Comparison of ENCODE assay signal across 8 cellular contexts in genomic region chr12:109111775-109112491, GRCh38. TPM values are rescaled to one million over a fixed set of nuclear protein-coding genes. Genes with fewer than 3 reads are reported as not detected.
DNase-seq lines count a peak whose midpoint lies in the region; ATAC-seq, FAIRE-seq and TF ChIP-seq lines count a peak whose summit lies in the region.

No MANE protein-coding gene starts in this region.

- H3K4me1 Mint-ChIP-seq in astrocyte (ENCODE audit: low read depth, unreplicated experiment) = peaks cover 13% of the 10 kb centered on the region

- H3K27me3 ChIP-seq in SU-DHL-6 (ENCODE audit: low read length) (no peaks in the 10 kb centered on the region), astrocyte (ENCODE audit: insufficient read depth, low read length) (no peaks in the 10 kb centered on the region), trophoblast cell (ENCODE audit: insufficient read depth, low read length) (no peaks in the 10 kb centered on the region), aorta (ENCODE audit: control insufficient read depth in 1 of 2, insufficient read depth in 2 of 2, low read length in 1 of 2) (no peaks in the 10 kb centered on the region)

- no peak overlapping the region for H4K8ac ChIP-seq in trophoblast cell (ENCODE audit: low read depth, low read length)

- no peak overlapping the region for H2AK5ac ChIP-seq in trophoblast cell (ENCODE audit: low read length)

- FAIRE-seq in astrocyte (lab: Jason Lieb, UNC) = no peak

- H4K91ac ChIP-seq in trophoblast cell (ENCODE audit: low read depth, low read length) = no peak overlapping the region

- H3K27me3 Mint-ChIP-seq in astrocyte (ENCODE audit: low read depth, unreplicated experiment) = no peaks in the 10 kb centered on the region

- H2BK120ac ChIP-seq in trophoblast cell (ENCODE audit: insufficient read depth, low read length, poor library complexity) = no peak overlapping the region

- H3K23ac ChIP-seq in trophoblast cell (ENCODE audit: low read length) = no peak overlapping the region

- H4K20me1 ChIP-seq in SU-DHL-6 (ENCODE audit: low read depth, low read length) (no peaks in the 10 kb centered on the region), astrocyte (ENCODE audit: insufficient read depth, low read length) (no peaks in the 10 kb centered on the region)

- H3K79me2 ChIP-seq in SU-DHL-6 (ENCODE audit: insufficient read depth, low read length) = no peaks in the 10 kb centered on the region
- no peaks in the 10 kb centered on the region for H3K79me2 ChIP-seq in astrocyte (ENCODE audit: insufficient read depth, low read length)
- H3K79me2 ChIP-seq in trophoblast cell (ENCODE audit: control insufficient read depth, insufficient read depth, low read length, poor library complexity) = no peaks in the 10 kb centered on the region

- H3K4me3 ChIP-seq in AG04449 (ENCODE audit: low read depth, low read length) = peak overlapping the region; percentile 69
- no peak overlapping the region for H3K4me3 ChIP-seq in SU-DHL-6 (ENCODE audit: insufficient read depth, low read length, poor library complexity, severe bottlenecking)
- H3K4me3 ChIP-seq in astrocyte (ENCODE audit: insufficient read depth, low read depth, low read length) = peak overlapping the region; percentile 68
- no peak overlapping the region for H3K4me3 ChIP-seq in trophoblast cell (ENCODE audit: low read depth, low read length)
- H3K4me3 ChIP-seq in aorta (ENCODE audit: low read length in 2 of 2) = peak overlapping the region; percentile 23 to 30

- 0 out of 2 replicates have a peak, but pooled peaks cover 3% of the 10 kb centered on the region for H3F3A ChIP-seq in SU-DHL-6 (ENCODE audit: insufficient read depth)

- peak overlapping the region; percentile 38 for H3K27ac ChIP-seq in SU-DHL-6 (ENCODE audit: low read depth, low read length)
- H3K27ac ChIP-seq in astrocyte (ENCODE audit: low read depth, low read length) = peak overlapping the region; percentile 78
- no peak overlapping the region for H3K27ac ChIP-seq in trophoblast cell (ENCODE audit: low read depth, low read length)
- peak overlapping the region in 1 of 2 donors; percentile 25 for H3K27ac ChIP-seq in aorta (ENCODE audit: low read depth in 1 of 2, low read length in 2 of 2)

- H3K4ac ChIP-seq in trophoblast cell (ENCODE audit: low read depth, low read length) = no peak overlapping the region

- H3K36me3 Mint-ChIP-seq in astrocyte (ENCODE audit: low read depth, unreplicated experiment) = peaks cover 3% of the 10 kb centered on the region

- TF ChIP-seq CTCF in AG04449 (IDR thresholded peaks at IDR 0.05; ENCODE audit: insufficient read depth, low read length, missing control alignments) (peak; percentile 66), SU-DHL-6 (IDR thresholded peaks at IDR 0.05; ENCODE audit: insufficient read depth, low read length, poor library complexity, severe bottlenecking) (peak; percentile 89), astrocyte (IDR thresholded peaks at IDR 0.05; ENCODE audit: insufficient read depth, low read depth, low read length) (peak; percentile 74)

- H4K12ac ChIP-seq in trophoblast cell (ENCODE audit: low read depth, low read length) = no peak overlapping the region

- H3K18ac ChIP-seq in trophoblast cell (ENCODE audit: low read length) = no peak overlapping the region

- DNase-seq in AG04449 (ENCODE audit: low read depth, low spot score) = no peak
- peak; percentile 27 for DNase-seq in GM19238 (ENCODE audit: insufficient read length, low spot score)
- peak; percentile 24 for DNase-seq in astrocyte (ENCODE audit: low read depth)
- DNase-seq in left cardiac atrium = peak; percentile 74
- DNase-seq in trophoblast cell = peak; percentile 41 to 73
- peak; percentile 80 to 89 for DNase-seq in aorta
- no peak for DNase-seq in NCI-H187 treated with DMSO at 0.1 percent for 48 hours (lab: John Stamatoyannopoulos, UW)

- no peak overlapping the region for H3K27ac Mint-ChIP-seq in astrocyte (ENCODE audit: unreplicated experiment)

- H3K4me1 ChIP-seq in astrocyte (ENCODE audit: insufficient read depth, low read length) = peaks cover 9% of the 10 kb centered on the region
- peaks cover 13 to 14% of the 10 kb centered on the region in 2 experiments for H3K4me1 ChIP-seq in trophoblast cell (ENCODE audit: control insufficient read depth in 1 of 2, insufficient read depth in 2 of 2, low read length in 2 of 2)
- H3K4me1 ChIP-seq in aorta (ENCODE audit: control insufficient read depth in 1 of 2, insufficient read depth in 2 of 2, low read length in 2 of 2) = no peaks in the 10 kb centered on the region

- H3K36me3 ChIP-seq in SU-DHL-6 (ENCODE audit: low read length) (no peaks in the 10 kb centered on the region), astrocyte (ENCODE audit: insufficient read depth, low read length) (peaks cover 11% of the 10 kb centered on the region), trophoblast cell (ENCODE audit: control insufficient read depth in 1 of 2, insufficient read depth in 2 of 2, low read length in 2 of 2) (peaks cover 6 to 16% of the 10 kb centered on the region in 2 experiments), aorta (ENCODE audit: control insufficient read depth in 1 of 2, insufficient read depth in 2 of 2, low read length in 1 of 2) (peaks cover 0 to 3% of the 10 kb centered on the region in 2 donors)

- H3K14ac ChIP-seq in trophoblast cell (ENCODE audit: low read length) = no peak overlapping the region

- no peaks in the 10 kb centered on the region for H3K9me2 ChIP-seq in SU-DHL-6 (replicated peaks; ENCODE audit: insufficient read depth, low read length)

- H3K9me3 ChIP-seq in SU-DHL-6 (ENCODE audit: insufficient read depth, low read length) (no peaks in the 10 kb centered on the region), astrocyte (ENCODE audit: insufficient read depth, low read depth, low read length) (no peaks in the 10 kb centered on the region), trophoblast cell (ENCODE audit: insufficient read depth, low read depth, low read length) (no peaks in the 10 kb centered on the region), aorta (ENCODE audit: control insufficient read depth, low read length) (no peaks in the 10 kb centered on the region)

- peak overlapping the region; percentile 54 for H3K4me3 Mint-ChIP-seq in astrocyte (ENCODE audit: unreplicated experiment)

- intact Hi-C loops in left cardiac atrium (cut with DNase I) = loop anchor here in 1 of 2 donors (10.0 kb wide), 1 partner anchor 53 kb away; no protein-coding TSS in a partner anchor
- intact Hi-C loops in aorta (cut with DNase I) = loop anchor here (5.0 to 10.0 kb wide), 3 partner anchors 35 to 273 kb away; no protein-coding TSS in a partner anchor

- no peak overlapping the region for H2BK5ac ChIP-seq in trophoblast cell (ENCODE audit: low read depth, low read length, poor library complexity)

- no peaks in the 10 kb centered on the region for H3K9me3 Mint-ChIP-seq in astrocyte (ENCODE audit: unreplicated experiment)

- H3K79me1 ChIP-seq in trophoblast cell (ENCODE audit: low read length) = no peaks in the 10 kb centered on the region

- WGBS in trophoblast cell (ENCODE audit: extremely low coverage, insufficient coverage, insufficient read length) = no CpG with 5 or more reads among the region's 8 CpGs
- 25 to 26% methylated on average over 8 of the region's 8 CpGs for WGBS in aorta, 2 donors

- peak overlapping the region; percentile 45 for H3K4me2 ChIP-seq in SU-DHL-6 (ENCODE audit: low read depth, low read length, poor library complexity, severe bottlenecking)
- H3K4me2 ChIP-seq in astrocyte (ENCODE audit: low read length) = peak overlapping the region; percentile 94
- H3K4me2 ChIP-seq in trophoblast cell (ENCODE audit: low read length) = no peak overlapping the region

- CTCF ChIA-PET in AG04449 (lab: Yijun Ruan, JAX) = interaction anchor here (0.6 to 5.3 kb wide), 45 partner anchors 9 to 666 kb away, joined by 3 to 81 read pairs (median 4); partner anchors contain the start of gene ALKBH2

- POLR2A ChIA-PET in AG04449 (lab: Yijun Ruan, JAX) = interaction anchor here (1.1 kb wide), 1 partner anchor 14 kb away, joined by 3 read pairs; no protein-coding TSS in a partner anchor

- ATAC-seq in left cardiac atrium (peak; percentile 29 to 60), aorta (ENCODE audit: low FRiP score) (peak; percentile 87)

- H2BK12ac ChIP-seq in trophoblast cell (ENCODE audit: low read length) = no peak overlapping the region

- H2AFZ ChIP-seq in SU-DHL-6 (ENCODE audit: low read depth, low read length, severe bottlenecking) (peak overlapping the region; percentile 40), astrocyte (ENCODE audit: low read depth, low read length) (peak overlapping the region; percentile 95), trophoblast cell (ENCODE audit: insufficient read depth, low read length, poor library complexity) (no peak overlapping the region)

- H3K9ac ChIP-seq in SU-DHL-6 (ENCODE audit: low read length) (peak overlapping the region; percentile 8; the same call in 1 of the 2 replicates), astrocyte (ENCODE audit: low read length) (peak overlapping the region; percentile 84), trophoblast cell (ENCODE audit: low read length) (no peak overlapping the region)

RNA-seq across cellular contexts. Expression of gene ACACB, which starts 4.5 kb away (rescaled TPM):
- total RNA-seq in astrocyte (1.7 and 3.9 TPM in 2 replicates), left cardiac atrium (100 to 1,000 TPM; 165 to 172 TPM), aorta (10 to 100 TPM; 46.8 to 70.3 TPM)
- 0.71 and 1.7 TPM in 2 replicates for polyA plus RNA-seq in trophoblast cell (2013)
- polyA plus RNA-seq in aorta = 10 to 100 TPM in 1 of 2 donors, 1 to 10 TPM in 1; 8.4 to 13.4 TPM

RNA-seq across cellular contexts. Expression of gene UNG, which starts 14.5 kb away (rescaled TPM):
- total RNA-seq in astrocyte (20.5 and 21.9 TPM in 2 replicates), left cardiac atrium (10 to 100 TPM; 13.9 to 16.6 TPM), aorta (10 to 100 TPM in 1 of 2 donors, 1 to 10 TPM in 1; 9.1 to 17.6 TPM)
- polyA plus RNA-seq in trophoblast cell (2013) = 20.2 and 21.3 TPM in 2 replicates
- polyA plus RNA-seq in aorta = 1 to 10 TPM; 7.4 to 8.5 TPM

RNA-seq across cellular contexts. Expression of gene ALKBH2, which starts 18.7 kb away (rescaled TPM):
- total RNA-seq in astrocyte (5.1 and 6.0 TPM in 2 replicates), left cardiac atrium (10 to 100 TPM in 1 of 2 donors, 1 to 10 TPM in 1; 8.5 to 12.0 TPM), aorta (10 to 100 TPM; 11.0 to 12.6 TPM)
- 6.7 and 6.9 TPM in 2 replicates for polyA plus RNA-seq in trophoblast cell (2013)
- 10 to 100 TPM; 12.1 to 36.3 TPM for polyA plus RNA-seq in aorta

RNA-seq across cellular contexts. Expression of gene USP30, which starts 59.6 kb away (rescaled TPM):
- total RNA-seq in astrocyte (12.1 and 15.9 TPM in 2 replicates), left cardiac atrium (1 to 10 TPM; 7.7 to 9.5 TPM), aorta (10 to 100 TPM in 1 of 2 donors, 1 to 10 TPM in 1; 7.3 to 14.8 TPM)
- 11.0 and 12.1 TPM in 2 replicates for polyA plus RNA-seq in trophoblast cell (2013)
- 1 to 10 TPM; 4.1 to 6.6 TPM for polyA plus RNA-seq in aorta

Comparison
In these comparisons a context has a peak if more than half of its experiments do, and no peak if none do; other contexts are left out.
1. DNase-seq: peak in GM19238 (single experiment), astrocyte (single experiment), left cardiac atrium (single experiment), trophoblast cell (2 of 2) and aorta (2 of 2); none in AG04449 (single experiment) and NCI-H187 treated with DMSO at 0.1 percent for 48 hours (single experiment).
2. H3K4me3 ChIP-seq: peak in AG04449 (single experiment), astrocyte (single experiment) and aorta (2 of 2); none in SU-DHL-6 (single experiment) and trophoblast cell (single experiment).
3. Peak in every context shown above with its lines, with median percentiles within 50 percentile points of each other: CTCF ChIP-seq.